In genomic region chr17:43745541-43745940, GRCh38 we compare ENCODE assay signal across 1 cellular context.
TF ChIP-seq lines count a peak whose summit lies in the region.

No MANE protein-coding gene starts in this region.

TF ChIP-seq in SK-N-SH, 30 proteins besides CTCF, POLR2A, EP300 and RAD21 (continued from another document):
- no peak for TF ChIP-seq REST (IDR thresholded peaks at IDR 0.05; ENCODE audit: low read depth, low read length)
- TF ChIP-seq YY1 (IDR thresholded peaks at IDR 0.05; ENCODE audit: low read depth), result no peak
- no peak for TF ChIP-seq MAX (IDR thresholded peaks at IDR 0.05; ENCODE audit: low read depth)
- no peak for TF ChIP-seq PBX3 (IDR thresholded peaks at IDR 0.05)
- TF ChIP-seq SMC3 (IDR thresholded peaks at IDR 0.05; ENCODE audit: low read depth, low read length), result no peak
- TF ChIP-seq JUND (IDR thresholded peaks at IDR 0.05), result no peak
- TF ChIP-seq POLR2AphosphoS5 (IDR thresholded peaks at IDR 0.05; ENCODE audit: low read depth, low read length), result no peak
TF ChIP-seq in SK-N-SH: peak in this region for 0.
